ENCODE assay signal across 1 cellular context in the genomic region with DNA sequence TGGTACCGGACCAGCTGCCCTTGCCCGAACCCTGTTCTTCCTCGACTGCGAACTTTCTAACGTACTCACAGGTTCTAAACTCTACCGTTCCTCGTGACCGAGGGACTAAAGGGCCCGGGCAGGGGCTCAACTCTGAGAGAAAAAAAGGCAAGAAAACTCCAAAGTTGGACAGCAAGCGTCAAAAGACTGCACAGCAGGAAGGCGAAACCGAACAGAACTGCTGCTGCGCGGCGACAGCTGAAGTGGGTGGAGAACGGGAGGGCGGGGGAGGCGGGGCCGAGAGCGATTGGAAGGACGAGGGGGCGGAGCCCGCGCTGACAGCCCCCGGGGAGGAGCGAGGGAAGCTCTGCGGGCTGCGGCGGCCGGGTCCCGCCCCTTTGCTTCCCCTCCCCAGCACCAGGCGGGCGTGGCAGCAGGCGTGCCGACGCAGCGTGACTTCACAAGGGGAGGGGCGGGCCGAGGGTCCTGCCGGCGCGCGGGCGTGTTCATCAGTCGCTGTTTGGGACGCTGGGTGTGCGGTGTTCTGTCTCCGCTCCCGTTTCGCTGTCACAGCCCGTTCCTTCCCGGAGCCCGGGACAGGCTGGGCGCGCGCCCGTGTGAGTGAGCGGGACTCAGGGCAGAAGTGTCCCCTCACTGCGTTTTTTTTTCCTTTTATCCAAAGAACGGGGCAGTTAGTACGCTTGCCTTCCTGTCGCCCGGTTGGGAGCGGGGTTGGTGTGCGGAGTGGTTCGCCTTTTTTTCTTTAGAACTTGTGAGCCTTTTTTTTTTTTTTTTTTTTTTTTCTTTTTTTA.
TF ChIP-seq lines count a peak whose summit lies in the region.

A gene with protein sequence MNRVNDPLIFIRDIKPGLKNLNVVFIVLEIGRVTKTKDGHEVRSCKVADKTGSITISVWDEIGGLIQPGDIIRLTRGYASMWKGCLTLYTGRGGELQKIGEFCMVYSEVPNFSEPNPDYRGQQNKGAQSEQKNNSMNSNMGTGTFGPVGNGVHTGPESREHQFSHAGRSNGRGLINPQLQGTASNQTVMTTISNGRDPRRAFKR (plus strand): TSS at position 491 of the 791 bp plus-strand sequence. CDS start 479 bp downstream, outside the sequence.

TF ChIP-seq in GM12878, 131 proteins besides CTCF, POLR2A, EP300 and RAD21 (continued from another document and continues in another):
- TF ChIP-seq, protein P1, sequence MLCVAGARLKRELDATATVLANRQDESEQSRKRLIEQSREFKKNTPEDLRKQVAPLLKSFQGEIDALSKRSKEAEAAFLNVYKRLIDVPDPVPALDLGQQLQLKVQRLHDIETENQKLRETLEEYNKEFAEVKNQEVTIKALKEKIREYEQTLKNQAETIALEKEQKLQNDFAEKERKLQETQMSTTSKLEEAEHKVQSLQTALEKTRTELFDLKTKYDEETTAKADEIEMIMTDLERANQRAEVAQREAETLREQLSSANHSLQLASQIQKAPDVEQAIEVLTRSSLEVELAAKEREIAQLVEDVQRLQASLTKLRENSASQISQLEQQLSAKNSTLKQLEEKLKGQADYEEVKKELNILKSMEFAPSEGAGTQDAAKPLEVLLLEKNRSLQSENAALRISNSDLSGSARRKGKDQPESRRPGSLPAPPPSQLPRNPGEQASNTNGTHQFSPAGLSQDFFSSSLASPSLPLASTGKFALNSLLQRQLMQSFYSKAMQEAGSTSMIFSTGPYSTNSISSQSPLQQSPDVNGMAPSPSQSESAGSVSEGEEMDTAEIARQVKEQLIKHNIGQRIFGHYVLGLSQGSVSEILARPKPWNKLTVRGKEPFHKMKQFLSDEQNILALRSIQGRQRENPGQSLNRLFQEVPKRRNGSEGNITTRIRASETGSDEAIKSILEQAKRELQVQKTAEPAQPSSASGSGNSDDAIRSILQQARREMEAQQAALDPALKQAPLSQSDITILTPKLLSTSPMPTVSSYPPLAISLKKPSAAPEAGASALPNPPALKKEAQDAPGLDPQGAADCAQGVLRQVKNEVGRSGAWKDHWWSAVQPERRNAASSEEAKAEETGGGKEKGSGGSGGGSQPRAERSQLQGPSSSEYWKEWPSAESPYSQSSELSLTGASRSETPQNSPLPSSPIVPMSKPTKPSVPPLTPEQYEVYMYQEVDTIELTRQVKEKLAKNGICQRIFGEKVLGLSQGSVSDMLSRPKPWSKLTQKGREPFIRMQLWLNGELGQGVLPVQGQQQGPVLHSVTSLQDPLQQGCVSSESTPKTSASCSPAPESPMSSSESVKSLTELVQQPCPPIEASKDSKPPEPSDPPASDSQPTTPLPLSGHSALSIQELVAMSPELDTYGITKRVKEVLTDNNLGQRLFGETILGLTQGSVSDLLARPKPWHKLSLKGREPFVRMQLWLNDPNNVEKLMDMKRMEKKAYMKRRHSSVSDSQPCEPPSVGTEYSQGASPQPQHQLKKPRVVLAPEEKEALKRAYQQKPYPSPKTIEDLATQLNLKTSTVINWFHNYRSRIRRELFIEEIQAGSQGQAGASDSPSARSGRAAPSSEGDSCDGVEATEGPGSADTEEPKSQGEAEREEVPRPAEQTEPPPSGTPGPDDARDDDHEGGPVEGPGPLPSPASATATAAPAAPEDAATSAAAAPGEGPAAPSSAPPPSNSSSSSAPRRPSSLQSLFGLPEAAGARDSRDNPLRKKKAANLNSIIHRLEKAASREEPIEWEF (IDR thresholded peaks at IDR 0.05; ENCODE audit: insufficient replicate concordance, low read depth, low read length) = no peak
- no peak for TF ChIP-seq NFXL1 (IDR thresholded peaks at IDR 0.05; ENCODE audit: borderline replicate concordance)
- TF ChIP-seq, protein P2, sequence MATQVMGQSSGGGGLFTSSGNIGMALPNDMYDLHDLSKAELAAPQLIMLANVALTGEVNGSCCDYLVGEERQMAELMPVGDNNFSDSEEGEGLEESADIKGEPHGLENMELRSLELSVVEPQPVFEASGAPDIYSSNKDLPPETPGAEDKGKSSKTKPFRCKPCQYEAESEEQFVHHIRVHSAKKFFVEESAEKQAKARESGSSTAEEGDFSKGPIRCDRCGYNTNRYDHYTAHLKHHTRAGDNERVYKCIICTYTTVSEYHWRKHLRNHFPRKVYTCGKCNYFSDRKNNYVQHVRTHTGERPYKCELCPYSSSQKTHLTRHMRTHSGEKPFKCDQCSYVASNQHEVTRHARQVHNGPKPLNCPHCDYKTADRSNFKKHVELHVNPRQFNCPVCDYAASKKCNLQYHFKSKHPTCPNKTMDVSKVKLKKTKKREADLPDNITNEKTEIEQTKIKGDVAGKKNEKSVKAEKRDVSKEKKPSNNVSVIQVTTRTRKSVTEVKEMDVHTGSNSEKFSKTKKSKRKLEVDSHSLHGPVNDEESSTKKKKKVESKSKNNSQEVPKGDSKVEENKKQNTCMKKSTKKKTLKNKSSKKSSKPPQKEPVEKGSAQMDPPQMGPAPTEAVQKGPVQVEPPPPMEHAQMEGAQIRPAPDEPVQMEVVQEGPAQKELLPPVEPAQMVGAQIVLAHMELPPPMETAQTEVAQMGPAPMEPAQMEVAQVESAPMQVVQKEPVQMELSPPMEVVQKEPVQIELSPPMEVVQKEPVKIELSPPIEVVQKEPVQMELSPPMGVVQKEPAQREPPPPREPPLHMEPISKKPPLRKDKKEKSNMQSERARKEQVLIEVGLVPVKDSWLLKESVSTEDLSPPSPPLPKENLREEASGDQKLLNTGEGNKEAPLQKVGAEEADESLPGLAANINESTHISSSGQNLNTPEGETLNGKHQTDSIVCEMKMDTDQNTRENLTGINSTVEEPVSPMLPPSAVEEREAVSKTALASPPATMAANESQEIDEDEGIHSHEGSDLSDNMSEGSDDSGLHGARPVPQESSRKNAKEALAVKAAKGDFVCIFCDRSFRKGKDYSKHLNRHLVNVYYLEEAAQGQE (IDR thresholded peaks at IDR 0.05; ENCODE audit: low read depth, low read length) = peak; percentile 49
- peak; percentile 6 to 67; a peak in 3 of 4 replicates for TF ChIP-seq IKZF2 (IDR thresholded peaks at IDR 0.05)
- peak; percentile 41; the same call in 1 of the 2 replicates for TF ChIP-seq HDGF (IDR thresholded peaks at IDR 0.05)
- TF ChIP-seq HDAC6 (IDR thresholded peaks at IDR 0.05; ENCODE audit: unreplicated experiment) = peak; percentile 68
- peak; percentile 99 for TF ChIP-seq SMAD5 (IDR thresholded peaks at IDR 0.05; ENCODE audit: low read depth)
- peak; percentile 69 for TF ChIP-seq SMAD1 (IDR thresholded peaks at IDR 0.05; ENCODE audit: low read depth, partially characterized antibody)
- TF ChIP-seq ASH2L (IDR thresholded peaks at IDR 0.05; ENCODE audit: borderline replicate concordance, low read depth) = no peak
- peak; percentile 65 for TF ChIP-seq NBN (IDR thresholded peaks at IDR 0.05)
- no peak for TF ChIP-seq NR2F1 (conservative IDR thresholded peaks at IDR 0.05)
- peak; percentile 49; the same call in 1 of the 2 replicates for TF ChIP-seq GATAD2B (conservative IDR thresholded peaks at IDR 0.05; ENCODE audit: low read depth)
- TF ChIP-seq RELA (IDR thresholded peaks at IDR 0.05; ENCODE audit: borderline replicate concordance, partially characterized antibody) = peak; percentile 51
- peak; percentile 58 to 92; a peak in 3 of 4 replicates for TF ChIP-seq BHLHE40 (IDR thresholded peaks at IDR 0.05; ENCODE audit: borderline replicate concordance in 1 of 2, low read depth in 2 of 2, low read length in 1 of 2)
- no peak for TF ChIP-seq CEBPB (IDR thresholded peaks at IDR 0.05; ENCODE audit: borderline replicate concordance in 1 of 2, low read depth in 2 of 2, low read length in 2 of 2)
- no peak for TF ChIP-seq SMC3 (IDR thresholded peaks at IDR 0.05; ENCODE audit: borderline replicate concordance, low read length)
- TF ChIP-seq, protein P3, sequence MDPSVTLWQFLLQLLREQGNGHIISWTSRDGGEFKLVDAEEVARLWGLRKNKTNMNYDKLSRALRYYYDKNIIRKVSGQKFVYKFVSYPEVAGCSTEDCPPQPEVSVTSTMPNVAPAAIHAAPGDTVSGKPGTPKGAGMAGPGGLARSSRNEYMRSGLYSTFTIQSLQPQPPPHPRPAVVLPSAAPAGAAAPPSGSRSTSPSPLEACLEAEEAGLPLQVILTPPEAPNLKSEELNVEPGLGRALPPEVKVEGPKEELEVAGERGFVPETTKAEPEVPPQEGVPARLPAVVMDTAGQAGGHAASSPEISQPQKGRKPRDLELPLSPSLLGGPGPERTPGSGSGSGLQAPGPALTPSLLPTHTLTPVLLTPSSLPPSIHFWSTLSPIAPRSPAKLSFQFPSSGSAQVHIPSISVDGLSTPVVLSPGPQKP (IDR thresholded peaks at IDR 0.05; ENCODE audit: low read depth, low read length) = no peak
- peak; percentile 84 for TF ChIP-seq SMARCA5 (IDR thresholded peaks at IDR 0.05)
- TF ChIP-seq, protein P4, sequence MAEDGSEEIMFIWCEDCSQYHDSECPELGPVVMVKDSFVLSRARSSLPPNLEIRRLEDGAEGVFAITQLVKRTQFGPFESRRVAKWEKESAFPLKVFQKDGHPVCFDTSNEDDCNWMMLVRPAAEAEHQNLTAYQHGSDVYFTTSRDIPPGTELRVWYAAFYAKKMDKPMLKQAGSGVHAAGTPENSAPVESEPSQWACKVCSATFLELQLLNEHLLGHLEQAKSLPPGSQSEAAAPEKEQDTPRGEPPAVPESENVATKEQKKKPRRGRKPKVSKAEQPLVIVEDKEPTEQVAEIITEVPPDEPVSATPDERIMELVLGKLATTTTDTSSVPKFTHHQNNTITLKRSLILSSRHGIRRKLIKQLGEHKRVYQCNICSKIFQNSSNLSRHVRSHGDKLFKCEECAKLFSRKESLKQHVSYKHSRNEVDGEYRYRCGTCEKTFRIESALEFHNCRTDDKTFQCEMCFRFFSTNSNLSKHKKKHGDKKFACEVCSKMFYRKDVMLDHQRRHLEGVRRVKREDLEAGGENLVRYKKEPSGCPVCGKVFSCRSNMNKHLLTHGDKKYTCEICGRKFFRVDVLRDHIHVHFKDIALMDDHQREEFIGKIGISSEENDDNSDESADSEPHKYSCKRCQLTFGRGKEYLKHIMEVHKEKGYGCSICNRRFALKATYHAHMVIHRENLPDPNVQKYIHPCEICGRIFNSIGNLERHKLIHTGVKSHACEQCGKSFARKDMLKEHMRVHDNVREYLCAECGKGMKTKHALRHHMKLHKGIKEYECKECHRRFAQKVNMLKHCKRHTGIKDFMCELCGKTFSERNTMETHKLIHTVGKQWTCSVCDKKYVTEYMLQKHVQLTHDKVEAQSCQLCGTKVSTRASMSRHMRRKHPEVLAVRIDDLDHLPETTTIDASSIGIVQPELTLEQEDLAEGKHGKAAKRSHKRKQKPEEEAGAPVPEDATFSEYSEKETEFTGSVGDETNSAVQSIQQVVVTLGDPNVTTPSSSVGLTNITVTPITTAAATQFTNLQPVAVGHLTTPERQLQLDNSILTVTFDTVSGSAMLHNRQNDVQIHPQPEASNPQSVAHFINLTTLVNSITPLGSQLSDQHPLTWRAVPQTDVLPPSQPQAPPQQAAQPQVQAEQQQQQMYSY (CRISPR knock-in tag; IDR thresholded peaks at IDR 0.05) = no peak
- TF ChIP-seq, protein P5, sequence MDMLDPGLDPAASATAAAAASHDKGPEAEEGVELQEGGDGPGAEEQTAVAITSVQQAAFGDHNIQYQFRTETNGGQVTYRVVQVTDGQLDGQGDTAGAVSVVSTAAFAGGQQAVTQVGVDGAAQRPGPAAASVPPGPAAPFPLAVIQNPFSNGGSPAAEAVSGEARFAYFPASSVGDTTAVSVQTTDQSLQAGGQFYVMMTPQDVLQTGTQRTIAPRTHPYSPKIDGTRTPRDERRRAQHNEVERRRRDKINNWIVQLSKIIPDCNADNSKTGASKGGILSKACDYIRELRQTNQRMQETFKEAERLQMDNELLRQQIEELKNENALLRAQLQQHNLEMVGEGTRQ (IDR thresholded peaks at IDR 0.05; ENCODE audit: borderline replicate concordance, low read depth, low read length) = no peak
- TF ChIP-seq FOS (IDR thresholded peaks at IDR 0.05; ENCODE audit: borderline replicate concordance, extremely low read depth, insufficient read length) = no peak
- peak in 1 of 2 experiments; percentile 43; a peak in 1 of 4 replicates for TF ChIP-seq ETV6 (conservative IDR thresholded peaks at IDR 0.05 in 1 of 2, IDR thresholded peaks at IDR 0.05 in 1 of 2; ENCODE audit: borderline replicate concordance in 1 of 2, low read depth in 1 of 2)
- peak; percentile 71 for TF ChIP-seq YY1 (IDR thresholded peaks at IDR 0.05; ENCODE audit: low read depth, low read length)
- TF ChIP-seq EED (IDR thresholded peaks at IDR 0.05; ENCODE audit: low read depth) = peak; percentile 58; the same call in 1 of the 2 replicates
- TF ChIP-seq KAT2A (conservative IDR thresholded peaks at IDR 0.05; ENCODE audit: control insufficient read depth, low read depth, low read length) = no peak
- TF ChIP-seq ZBED1 (IDR thresholded peaks at IDR 0.05; ENCODE audit: borderline replicate concordance) = peak; percentile 84
- TF ChIP-seq TAF1 (IDR thresholded peaks at IDR 0.05; ENCODE audit: borderline replicate concordance, low read depth, low read length) = peak; percentile 99
- no peak for TF ChIP-seq CBX5 (IDR thresholded peaks at IDR 0.05; ENCODE audit: low read depth)
- TF ChIP-seq POU2F2 (IDR thresholded peaks at IDR 0.05; ENCODE audit: borderline replicate concordance, low read depth, low read length) = peak; percentile 94
- TF ChIP-seq, protein P6, sequence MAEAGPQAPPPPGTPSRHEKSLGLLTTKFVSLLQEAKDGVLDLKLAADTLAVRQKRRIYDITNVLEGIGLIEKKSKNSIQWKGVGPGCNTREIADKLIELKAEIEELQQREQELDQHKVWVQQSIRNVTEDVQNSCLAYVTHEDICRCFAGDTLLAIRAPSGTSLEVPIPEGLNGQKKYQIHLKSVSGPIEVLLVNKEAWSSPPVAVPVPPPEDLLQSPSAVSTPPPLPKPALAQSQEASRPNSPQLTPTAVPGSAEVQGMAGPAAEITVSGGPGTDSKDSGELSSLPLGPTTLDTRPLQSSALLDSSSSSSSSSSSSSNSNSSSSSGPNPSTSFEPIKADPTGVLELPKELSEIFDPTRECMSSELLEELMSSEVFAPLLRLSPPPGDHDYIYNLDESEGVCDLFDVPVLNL (IDR thresholded peaks at IDR 0.05; ENCODE audit: low read depth, low read length) = no peak
- TF ChIP-seq, protein P7, sequence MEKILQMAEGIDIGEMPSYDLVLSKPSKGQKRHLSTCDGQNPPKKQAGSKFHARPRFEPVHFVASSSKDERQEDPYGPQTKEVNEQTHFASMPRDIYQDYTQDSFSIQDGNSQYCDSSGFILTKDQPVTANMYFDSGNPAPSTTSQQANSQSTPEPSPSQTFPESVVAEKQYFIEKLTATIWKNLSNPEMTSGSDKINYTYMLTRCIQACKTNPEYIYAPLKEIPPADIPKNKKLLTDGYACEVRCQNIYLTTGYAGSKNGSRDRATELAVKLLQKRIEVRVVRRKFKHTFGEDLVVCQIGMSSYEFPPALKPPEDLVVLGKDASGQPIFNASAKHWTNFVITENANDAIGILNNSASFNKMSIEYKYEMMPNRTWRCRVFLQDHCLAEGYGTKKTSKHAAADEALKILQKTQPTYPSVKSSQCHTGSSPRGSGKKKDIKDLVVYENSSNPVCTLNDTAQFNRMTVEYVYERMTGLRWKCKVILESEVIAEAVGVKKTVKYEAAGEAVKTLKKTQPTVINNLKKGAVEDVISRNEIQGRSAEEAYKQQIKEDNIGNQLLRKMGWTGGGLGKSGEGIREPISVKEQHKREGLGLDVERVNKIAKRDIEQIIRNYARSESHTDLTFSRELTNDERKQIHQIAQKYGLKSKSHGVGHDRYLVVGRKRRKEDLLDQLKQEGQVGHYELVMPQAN (conservative IDR thresholded peaks at IDR 0.05) = peak; percentile 53
- TF ChIP-seq PAX8 (IDR thresholded peaks at IDR 0.05) = no peak
- TF ChIP-seq CHD1 (IDR thresholded peaks at IDR 0.05; ENCODE audit: low read depth, low read length) = 0 out of 2 replicates have a peak, but pooled peaks have one; percentile 57
